Comparison of ENCODE assay signal across 24 cellular contexts in the genomic region with DNA sequence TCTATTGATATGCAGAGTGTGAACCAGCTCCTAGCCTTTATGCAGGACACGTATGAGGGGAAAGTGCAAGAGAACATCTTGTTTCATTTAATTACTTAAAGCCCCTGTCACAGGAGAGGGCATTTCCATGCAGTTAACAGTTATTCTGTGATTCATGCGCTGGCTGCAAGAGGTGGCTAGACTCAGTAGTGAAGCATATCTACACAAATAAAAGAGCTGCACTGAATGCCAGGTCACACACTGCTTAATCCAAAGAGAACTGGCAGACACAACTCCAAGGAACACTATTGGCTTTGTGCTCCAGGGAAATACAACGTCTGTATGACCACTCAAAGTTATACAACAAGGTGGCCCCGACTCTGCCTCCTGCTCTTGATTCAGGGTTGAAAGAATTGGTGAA.
DNase-seq lines count a peak whose midpoint lies in the region; ATAC-seq and TF ChIP-seq lines count a peak whose summit lies in the region.
"Had no signal": no experiment of that assay in that cellular context is flagged by ENCODE, and none has a peak within 500 bp of the region (broad histone marks: within the 10 kb centered on the region; RNA-seq: fewer than 3 reads in every experiment).

No MANE protein-coding gene starts in this region.

- peaks cover 27% of the 10 kb centered on the region for H3F3A ChIP-seq in neural progenitor cell (ENCODE audit: low read depth)

- intact Hi-C loops in head of caudate nucleus (cut with DNase I): no loop called here
- intact Hi-C loops in activated T-helper 1 cell treated with anti-CD3 and anti-CD28 coated beads, Interleukin-12 subunit alpha, Interleukin-12 subunit beta, Interleukin-2, Interleukin-4 antibody, amounts not matched to agents 30 ng/mL and 10 ng/mL and 1 ng/mL, durations not matched to agents 14 hours and 24 hours and 36 hours (cut with micrococcal nuclease): no loop called here

- DNase-seq in AG10803 (ENCODE audit: low read depth): peak; percentile 44
- DNase-seq in adipocyte (ENCODE audit: low read depth): peak; percentile 17
- DNase-seq in head of caudate nucleus: peak in 26 of 42 donors; percentile 8 to 78 (median 43)
- no peak for DNase-seq in neural progenitor cell (ENCODE audit: low spot score)
- no peak for DNase-seq in activated CD4-positive, alpha-beta T cell treated with anti-CD3 and anti-CD28 coated beads for 4 hours
- DNase-seq in activated T-helper 1 cell treated with anti-CD3 and anti-CD28 coated beads, Interleukin-12 subunit alpha, Interleukin-12 subunit beta, Interleukin-2, Interleukin-4 antibody, amounts not matched to agents 30 ng/mL and 10 ng/mL and 1 ng/mL, durations not matched to agents 14 hours and 24 hours and 36 hours (ENCODE audit: low spot score): no peak
- no peak for DNase-seq in DMS 273 treated with DMSO at 0.1 percent for 48 hours (lab: John Stamatoyannopoulos, UW)
- DNase-seq: activated CD4-positive, alpha-beta T cell treated with anti-CD3 and anti-CD28 coated beads, Interleukin-2, amount 10 ng/mL, durations not matched to agents 24 days and 14 days; activated CD8-positive, alpha-beta memory T cell treated with anti-CD3 and anti-CD28 coated beads, Interleukin-2, amount 10 ng/mL, durations not matched to agents 7 days and 5 days; EL; foreskin melanocyte; HFFc6; left cardiac atrium; NCI-H1105 treated with DMSO at 0.1 percent for 48 hours; NCI-H748 treated with DMSO at 0.1 percent for 48 hours; nephron progenitor cell; SHP77; stimulated activated CD4-positive, alpha-beta T cell treated with anti-CD3 and anti-CD28 coated beads, Interleukin-12 subunit alpha, Interleukin-12 subunit beta, amount 100 ng/mL, for 4 hours; T-cell had no signal

- H3K4me1 ChIP-seq in adipocyte (ENCODE audit: control insufficient read depth, insufficient read depth, low read length) (peaks cover 7% of the 10 kb centered on the region), neural progenitor cell (peaks cover 40% of the 10 kb centered on the region)

- H3K79me2 ChIP-seq in neural progenitor cell (ENCODE audit: low read depth): no peaks in the 10 kb centered on the region

- H3K4me1 Mint-ChIP-seq in neural progenitor cell: peaks cover 65% of the 10 kb centered on the region
- H3K4me1 Mint-ChIP-seq in activated T-helper 1 cell treated with anti-CD3 and anti-CD28 coated beads, Interleukin-12 subunit alpha, Interleukin-12 subunit beta, Interleukin-2, Interleukin-4 antibody, amounts not matched to agents 30 ng/mL and 10 ng/mL and 1 ng/mL, durations not matched to agents 14 hours and 24 hours and 36 hours (ENCODE audit: low read depth): no peaks in the 10 kb centered on the region
- H3K4me1 Mint-ChIP-seq: activated CD4-positive, alpha-beta T cell treated with anti-CD3 and anti-CD28 coated beads, Interleukin-2, amount 10 ng/mL, durations not matched to agents 24 days and 14 days; activated CD8-positive, alpha-beta memory T cell treated with anti-CD3 and anti-CD28 coated beads, Interleukin-2, amount 10 ng/mL, durations not matched to agents 7 days and 5 days; activated T-helper 17 cell treated with anti-CD3 and anti-CD28 coated beads, Interleukin-2, amount 50 U/mL, for 72 hours; T-cell had no signal

- no peak overlapping the region for H3K4me2 ChIP-seq in neural progenitor cell

- no peak overlapping the region for H2AFZ ChIP-seq in neural progenitor cell (replicated peaks)

- H3K4me3 Mint-ChIP-seq in neural progenitor cell: no peak overlapping the region
- H3K4me3 Mint-ChIP-seq in activated T-helper 1 cell treated with anti-CD3 and anti-CD28 coated beads, Interleukin-12 subunit alpha, Interleukin-12 subunit beta, Interleukin-2, Interleukin-4 antibody, amounts not matched to agents 30 ng/mL and 10 ng/mL and 1 ng/mL, durations not matched to agents 14 hours and 24 hours and 36 hours: no peak overlapping the region
- H3K4me3 Mint-ChIP-seq: activated CD4-positive, alpha-beta T cell treated with anti-CD3 and anti-CD28 coated beads, Interleukin-2, amount 10 ng/mL, durations not matched to agents 24 days and 14 days; activated CD8-positive, alpha-beta memory T cell treated with anti-CD3 and anti-CD28 coated beads, Interleukin-2, amount 10 ng/mL, durations not matched to agents 7 days and 5 days; activated naive CD8-positive, alpha-beta T cell; activated T-helper 17 cell treated with anti-CD3 and anti-CD28 coated beads, Interleukin-2, amount 50 U/mL, for 72 hours; HFFc6; nephron progenitor cell; T-cell had no signal

- peaks cover 2% of the 10 kb centered on the region for H3K9me3 Mint-ChIP-seq in neural progenitor cell
- H3K9me3 Mint-ChIP-seq in activated T-helper 1 cell treated with anti-CD3 and anti-CD28 coated beads, Interleukin-12 subunit alpha, Interleukin-12 subunit beta, Interleukin-2, Interleukin-4 antibody, amounts not matched to agents 30 ng/mL and 10 ng/mL and 1 ng/mL, durations not matched to agents 14 hours and 24 hours and 36 hours: no peaks in the 10 kb centered on the region
- H3K9me3 Mint-ChIP-seq: activated CD4-positive, alpha-beta T cell treated with anti-CD3 and anti-CD28 coated beads, Interleukin-2, amount 10 ng/mL, durations not matched to agents 24 days and 14 days; activated T-helper 17 cell treated with anti-CD3 and anti-CD28 coated beads, Interleukin-2, amount 50 U/mL, for 72 hours; HFFc6 had no signal

- H3K27me3 ChIP-seq in adipocyte (replicated peaks; ENCODE audit: control insufficient read depth, insufficient read depth, low read length): peaks cover 5% of the 10 kb centered on the region
- H3K27me3 ChIP-seq in neural progenitor cell: no peaks in the 10 kb centered on the region
- H3K27me3 ChIP-seq: dorsolateral prefrontal cortex had no signal

- no peaks in the 10 kb centered on the region for H4K20me1 ChIP-seq in neural progenitor cell (ENCODE audit: low read depth)

- H3K36me3 ChIP-seq in adipocyte (ENCODE audit: control insufficient read depth, insufficient read depth, low read length, severe bottlenecking) (no peaks in the 10 kb centered on the region), neural progenitor cell (no peaks in the 10 kb centered on the region)

- ATAC-seq in GM19324 (IDR thresholded peaks at IDR 0.05; ENCODE audit: low FRiP score, unreplicated experiment): no peak
- ATAC-seq: activated CD8-positive, alpha-beta memory T cell treated with anti-CD3 and anti-CD28 coated beads, Interleukin-2, amount 10 ng/mL, durations not matched to agents 7 days and 5 days; activated T-helper 17 cell treated with anti-CD3 and anti-CD28 coated beads, Interleukin-2, amount 50 U/mL, for 72 hours; T-cell had no signal

- H3K9me3 ChIP-seq in adipocyte (ENCODE audit: control insufficient read depth, low read length) (no peaks in the 10 kb centered on the region), neural progenitor cell (ENCODE audit: low read depth) (no peaks in the 10 kb centered on the region)

- H3K27me3 Mint-ChIP-seq in neural progenitor cell (ENCODE audit: insufficient read depth, low read depth): peaks cover 10% of the 10 kb centered on the region
- peaks cover 3% of the 10 kb centered on the region for H3K27me3 Mint-ChIP-seq in activated T-helper 1 cell treated with anti-CD3 and anti-CD28 coated beads, Interleukin-12 subunit alpha, Interleukin-12 subunit beta, Interleukin-2, Interleukin-4 antibody, amounts not matched to agents 30 ng/mL and 10 ng/mL and 1 ng/mL, durations not matched to agents 14 hours and 24 hours and 36 hours (ENCODE audit: insufficient read depth)
- H3K27me3 Mint-ChIP-seq: T-cell had no signal

- H3K27ac ChIP-seq in neural progenitor cell: no peak overlapping the region
- H3K27ac ChIP-seq: epithelial cell of prostate had no signal

- TF ChIP-seq CTCF in AG10803 (conservative IDR thresholded peaks at IDR 0.05; ENCODE audit: low read length): no peak
- TF ChIP-seq CTCF in neural progenitor cell (IDR thresholded peaks at IDR 0.05): no peak

- no peak overlapping the region for H3K9ac ChIP-seq in adipocyte (ENCODE audit: low read length)
- no peak overlapping the region for H3K9ac ChIP-seq in neural progenitor cell

- H3K27ac Mint-ChIP-seq in neural progenitor cell: peak overlapping the region; percentile 80
- H3K27ac Mint-ChIP-seq in activated T-helper 1 cell treated with anti-CD3 and anti-CD28 coated beads, Interleukin-12 subunit alpha, Interleukin-12 subunit beta, Interleukin-2, Interleukin-4 antibody, amounts not matched to agents 30 ng/mL and 10 ng/mL and 1 ng/mL, durations not matched to agents 14 hours and 24 hours and 36 hours: no peak overlapping the region
- H3K27ac Mint-ChIP-seq: activated CD4-positive, alpha-beta T cell treated with anti-CD3 and anti-CD28 coated beads, Interleukin-2, amount 10 ng/mL, durations not matched to agents 24 days and 14 days; activated CD8-positive, alpha-beta memory T cell treated with anti-CD3 and anti-CD28 coated beads, Interleukin-2, amount 10 ng/mL, durations not matched to agents 7 days and 5 days; activated naive CD8-positive, alpha-beta T cell; activated T-helper 17 cell treated with anti-CD3 and anti-CD28 coated beads, Interleukin-2, amount 50 U/mL, for 72 hours; HFFc6; nephron progenitor cell; T-cell had no signal

- H3K4me3 ChIP-seq in AG10803 (ENCODE audit: low read length) (no peak overlapping the region), adipocyte (ENCODE audit: low read length) (peak overlapping the region; percentile 15), neural progenitor cell (no peak overlapping the region)

- no peaks in the 10 kb centered on the region for H3K36me3 Mint-ChIP-seq in neural progenitor cell
- no peaks in the 10 kb centered on the region for H3K36me3 Mint-ChIP-seq in activated T-helper 1 cell treated with anti-CD3 and anti-CD28 coated beads, Interleukin-12 subunit alpha, Interleukin-12 subunit beta, Interleukin-2, Interleukin-4 antibody, amounts not matched to agents 30 ng/mL and 10 ng/mL and 1 ng/mL, durations not matched to agents 14 hours and 24 hours and 36 hours (ENCODE audit: low read depth)
- H3K36me3 Mint-ChIP-seq: activated CD8-positive, alpha-beta memory T cell treated with anti-CD3 and anti-CD28 coated beads, Interleukin-2, amount 10 ng/mL, durations not matched to agents 7 days and 5 days; activated naive CD8-positive, alpha-beta T cell; T-cell had no signal

Comparison
In these comparisons a context has a peak if more than half of its experiments do, and no peak if none do; other contexts are left out.
1. DNase-seq: peak in AG10803 (single experiment), adipocyte (single experiment) and head of caudate nucleus (26 of 42); none in neural progenitor cell (single experiment), activated CD4-positive, alpha-beta T cell treated with anti-CD3 and anti-CD28 coated beads for 4 hours (0 of 2), activated T-helper 1 cell treated with anti-CD3 and anti-CD28 coated beads, Interleukin-12 subunit alpha, Interleukin-12 subunit beta, Interleukin-2, Interleukin-4 antibody, amounts not matched to agents 30 ng/mL and 10 ng/mL and 1 ng/mL, durations not matched to agents 14 hours and 24 hours and 36 hours (single experiment) and DMS 273 treated with DMSO at 0.1 percent for 48 hours (single experiment).